ENCODE assay signal across 8 cellular contexts in genomic region chr3:196569003-196569516, GRCh38. TPM values are rescaled to one million over a fixed set of nuclear protein-coding genes. Genes with fewer than 3 reads are reported as not detected.
DNase-seq lines count a peak whose midpoint lies in the region; ATAC-seq lines count a peak whose summit lies in the region.

No MANE protein-coding gene starts in this region.

- peak overlapping the region; percentile 23 to 95 for H3K27ac Mint-ChIP-seq in effector memory CD8-positive, alpha-beta T cell

- H3K36me3 Mint-ChIP-seq in effector memory CD8-positive, alpha-beta T cell (ENCODE audit: insufficient read depth), result peaks cover 13% of the 10 kb centered on the region

- H3K4me1 ChIP-seq in mononuclear cell (ENCODE audit: insufficient read depth, low read length), result peaks cover 45% of the 10 kb centered on the region

- H3K4me3 Mint-ChIP-seq in effector memory CD8-positive, alpha-beta T cell, result peak overlapping the region; percentile 69 to 86

- DNase-seq in H4 (ENCODE audit: low spot score) (peak; percentile 38), LoVo (ENCODE audit: low spot score) (peak; percentile 38), GOT3 (lab: John Stamatoyannopoulos, UW) (no peak)
- peak; percentile 47 for DNase-seq in activated CD4-positive, alpha-beta T cell treated with anti-CD3 and anti-CD28 coated beads, Interleukin-2, amount 50 U/mL, for 1 hour
- DNase-seq in effector memory CD8-positive, alpha-beta T cell, result peak; percentile 40 to 52 (median 44)
- peak; percentile 22 to 46 for DNase-seq in stimulated activated CD8-positive, alpha-beta memory T cell treated with anti-CD3 and anti-CD28 coated beads, Interleukin-7, amount 100 ng/mL, for 4 hours (ENCODE audit: low read depth in 2 of 2)

- ATAC-seq in effector memory CD8-positive, alpha-beta T cell (replicated peaks), result peak; percentile 57

- no peaks in the 10 kb centered on the region for H3K9me3 ChIP-seq in mononuclear cell (ENCODE audit: low read depth, low read length)

- no peaks in the 10 kb centered on the region for H3K27me3 Mint-ChIP-seq in effector memory CD8-positive, alpha-beta T cell

- H3K4me1 Mint-ChIP-seq in effector memory CD8-positive, alpha-beta T cell (ENCODE audit: low read depth in 2 of 2), result peaks cover 17 to 24% of the 10 kb centered on the region in 2 donors

- H3K27me3 ChIP-seq in mononuclear cell (ENCODE audit: insufficient read depth, low read length), result no peaks in the 10 kb centered on the region

- H3K9me3 Mint-ChIP-seq in effector memory CD8-positive, alpha-beta T cell, result no peaks in the 10 kb centered on the region

- H3K4me3 ChIP-seq in GM08714 (ENCODE audit: low read length) (peak overlapping the region; percentile 70), mononuclear cell (ENCODE audit: low read length) (peak overlapping the region; percentile 81)

RNA-seq across cellular contexts. Expression of gene FBXO45, which starts 0.6 kb away (rescaled TPM):
- 18.0 and 19.2 TPM in 2 replicates for total RNA-seq in H4 (2014; rRNA removed; shearing (Covaris generic))
- total RNA-seq in mononuclear cell, result 8.7 TPM

RNA-seq across cellular contexts. Expression of gene WDR53, which starts 0.7 kb away (rescaled TPM):
- 12.4 and 24.1 TPM in 2 replicates for total RNA-seq in H4 (2014; rRNA removed; shearing (Covaris generic))
- 7.0 TPM for total RNA-seq in mononuclear cell

RNA-seq across cellular contexts. Expression of gene SMCO1, which starts 53.9 kb away (rescaled TPM):
- total RNA-seq in H4 (2014; rRNA removed; shearing (Covaris generic)), result not detected in 2 replicates
- total RNA-seq in mononuclear cell, result not detected
